Comparison of ENCODE assay signal across 9 cellular contexts in genomic region chr11:34357646-34358257, GRCh38. TPM values are rescaled to one million over a fixed set of nuclear protein-coding genes. Genes with fewer than 3 reads are reported as not detected.
DNase-seq lines count a peak whose midpoint lies in the region; ATAC-seq, FAIRE-seq and TF ChIP-seq lines count a peak whose summit lies in the region.
"Had no signal": no experiment of that assay in that cellular context is flagged by ENCODE, and none has a peak within 500 bp of the region (broad histone marks: within the 10 kb centered on the region; RNA-seq: fewer than 3 reads in every experiment).

Gene ABTB2 (minus strand): TSS chr11:34358010.

- no TSS peak for BruUV-seq in HepG2 (replicated peaks; lab: Mats Ljungman, UMichigan)

- no peak for TF ChIP-seq EP300 in HepG2 (IDR thresholded peaks at IDR 0.05; ENCODE audit: low read depth in 2 of 2, low read length in 2 of 2)
- TF ChIP-seq EP300 in HepG2 (CRISPR knock-in tag; IDR thresholded peaks at IDR 0.05; ENCODE audit: borderline replicate concordance), result no peak

- no peak for TF ChIP-seq CTCF in HepG2 (CRISPR knock-in tag; IDR thresholded peaks at IDR 0.05)

- peak within 1 kb of the TSS; percentile 44 to 78 (median 70); a peak in 21 of 22 replicates for H3K9ac ChIP-seq in BLaER1 treated with 17β-estradiol and CSF1 and Interleukin-3, amounts not matched to agents 10 nM and 100 nM
- peak within 1 kb of the TSS; percentile 73 for H3K9ac ChIP-seq in HepG2 (ENCODE audit: insufficient read depth, low read depth, low read length)

- no peaks in the 10 kb centered on the region for H3K36me3 ChIP-seq in BLaER1 treated with 17β-estradiol and CSF1 and Interleukin-3, amounts not matched to agents 10 nM and 100 nM
- peaks cover 0 to under 1% of the 10 kb centered on the region in 2 experiments; a peak in 2 of 5 replicates for H3K36me3 ChIP-seq in HepG2 (replicated peaks in 1 of 2; ENCODE audit: control insufficient read depth in 1 of 2, insufficient read depth in 2 of 2, low read length in 2 of 2)

- CTCF ChIA-PET in HepG2 (lab: Yijun Ruan, JAX; ENCODE audit: low intra/inter-chr PET ratio, low total read pairs), result interaction anchor here (2.6 to 3.7 kb wide), 2 partner anchors 110 to 182 kb away, joined by 9 to 169 read pairs; no protein-coding TSS in a partner anchor

- DNase-seq in NCI-H524 (lab: John Stamatoyannopoulos, UW) (peak; percentile 93 to 97), cortex of kidney (lab: John Stamatoyannopoulos, UW) (peak; percentile 55), HepG2 (ENCODE audit: low spot score) (peak; percentile 94)
- DNase-seq in activated CD4-positive, alpha-beta T cell treated with anti-CD3 and anti-CD28 coated beads for 4 hours, result peak; percentile 98
- peak; percentile 94 to 97 for DNase-seq in stimulated activated CD4-positive, alpha-beta T cell treated with anti-CD3 and anti-CD28 coated beads, Interleukin-2, amount 100 ng/mL, for 48 hours

- peak within 1 kb of the TSS; percentile 98 to 100 (median 100) for H3K4me2 ChIP-seq in BLaER1 treated with 17β-estradiol and CSF1 and Interleukin-3, amounts not matched to agents 10 nM and 100 nM
- H3K4me2 ChIP-seq in HepG2 (ENCODE audit: low read depth, low read length), result peak within 1 kb of the TSS; percentile 99

- WGBS in HepG2 (ENCODE audit: low lambda C conversion rate), result 0% methylated on average over 20 of the region's 59 CpGs

- H2AFZ ChIP-seq in HepG2 (ENCODE audit: low read length), result no peak within 1 kb of the TSS

- FAIRE-seq in HepG2 (lab: Jason Lieb, UNC), result peak; percentile 47
- FAIRE-seq: endometrium had no signal

- in situ Hi-C loops in HepG2 (cut with HindIII; ENCODE audit: extremely low pct_ligation_motif_present, low pct_unique_long_range_greater_than_20kb), result loop anchor here (5.0 to 25.0 kb wide), 3 partner anchors 180 to 1030 kb away; no protein-coding TSS in a partner anchor

- H3K27ac ChIP-seq in BLaER1 treated with 17β-estradiol and CSF1 and Interleukin-3, amounts not matched to agents 10 nM and 100 nM, result peak within 1 kb of the TSS in 8 of 11 experiments; percentile 5 to 68 (median 44); a peak in 11 of 22 replicates
- H3K27ac ChIP-seq in HepG2 (ENCODE audit: extremely low read length, insufficient read depth, low read length), result peak within 1 kb of the TSS; percentile 83

- no peak; the same call in 1 of the 2 replicates for TF ChIP-seq RAD21 in HepG2 (CRISPR knock-in tag; IDR thresholded peaks at IDR 0.05)

- H3K4me3 ChIP-seq in BLaER1 treated with 17β-estradiol and CSF1 and Interleukin-3, amounts not matched to agents 10 nM and 100 nM, result peak within 1 kb of the TSS; percentile 62 to 77 (median 67)
- peak within 1 kb of the TSS; percentile 76 to 93 (median 91) for H3K4me3 ChIP-seq in HepG2 (replicated peaks in 1 of 3; ENCODE audit: insufficient read depth in 1 of 3, low read depth in 2 of 3, low read length in 3 of 3)

- peaks cover 21 to 39% (median 27%) of the 10 kb centered on the region in 10 experiments for H3K4me1 ChIP-seq in BLaER1 treated with 17β-estradiol and CSF1 and Interleukin-3, amounts not matched to agents 10 nM and 100 nM
- peaks cover 55% of the 10 kb centered on the region for H3K4me1 ChIP-seq in HepG2 (ENCODE audit: insufficient read depth, low read length)

- POLR2A ChIA-PET in HepG2 (lab: Yijun Ruan, JAX), result interaction anchor here (1.0 to 3.9 kb wide), 23 partner anchors 11 to 558 kb away, joined by 3 to 81 read pairs (median 6); partner anchors contain the start of genes CAT and NAT10

- H3K79me2 ChIP-seq in HepG2 (ENCODE audit: insufficient read depth, low read length), result peaks cover 46% of the 10 kb centered on the region

- ATAC-seq in GM19324 (IDR thresholded peaks at IDR 0.05; ENCODE audit: low FRiP score, unreplicated experiment) (peak; percentile 92), HG03457 (IDR thresholded peaks at IDR 0.05; ENCODE audit: unreplicated experiment) (peak; percentile 74), HepG2 (peak; percentile 84)

- TF ChIP-seq POLR2A in HepG2 (IDR thresholded peaks at IDR 0.05; ENCODE audit: insufficient read depth in 1 of 2, low read depth in 2 of 2, low read length in 2 of 2), result peak; percentile 90 to 95

- peaks cover 0 to 45% (median 21%) of the 10 kb centered on the region in 11 experiments; a peak in 19 of 22 replicates for H4K20me1 ChIP-seq in BLaER1 treated with 17β-estradiol and CSF1 and Interleukin-3, amounts not matched to agents 10 nM and 100 nM
- H4K20me1 ChIP-seq in HepG2 (ENCODE audit: insufficient read depth, low read length), result peaks cover 25% of the 10 kb centered on the region

- peaks cover 32 to 44% (median 34%) of the 10 kb centered on the region in 11 experiments for H3K27me3 ChIP-seq in BLaER1 treated with 17β-estradiol and CSF1 and Interleukin-3, amounts not matched to agents 10 nM and 100 nM
- no peaks in the 10 kb centered on the region; a peak in 1 of 5 replicates for H3K27me3 ChIP-seq in HepG2 (ENCODE audit: control insufficient read depth in 1 of 2, insufficient read depth in 2 of 2, low read length in 2 of 2)

- intact Hi-C loops in HepG2 (cut with micrococcal nuclease; ENCODE audit: unreplicated experiment), result loop anchor here (2.0 to 5.0 kb wide), 4 partner anchors 40 to 361 kb away; partner anchors contain the start of gene CAT

- H3K9me3 ChIP-seq in BLaER1 treated with 17β-estradiol and CSF1 and Interleukin-3, amounts not matched to agents 10 nM and 100 nM (replicated peaks in 1 of 11), result no peaks in the 10 kb centered on the region; a peak in 1 of 22 replicates
- no peaks in the 10 kb centered on the region for H3K9me3 ChIP-seq in HepG2 (ENCODE audit: low read length)

TF ChIP-seq in HepG2, 621 proteins besides CTCF, POLR2A, EP300 and RAD21 (continues in another document):
- TF ChIP-seq ATF4 (CRISPR knock-in tag; IDR thresholded peaks at IDR 0.05) (peak in 1 of 2 experiments; percentile 53; a peak in 1 of 4 replicates), ZNF180 (CRISPR knock-in tag; IDR thresholded peaks at IDR 0.05; ENCODE audit: borderline replicate concordance, low read depth) (no peak), THAP11 (CRISPR knock-in tag; IDR thresholded peaks at IDR 0.05) (0 out of 2 replicates have a peak, but pooled peaks have one; percentile 30), SIN3A (IDR thresholded peaks at IDR 0.05; ENCODE audit: borderline replicate concordance, low read depth, low read length) (peak; percentile 98), ZSCAN5A (CRISPR knock-in tag; IDR thresholded peaks at IDR 0.05; ENCODE audit: borderline replicate concordance) (peak; percentile 55; the same call in 1 of the 2 replicates)

RNA-seq across cellular contexts. Expression of gene ABTB2, which starts in this region (rescaled TPM):
- 5.1 TPM in 2 replicates for total RNA-seq in HepG2 (2016; rRNA removed; fragmentation: Illumina TruSeq; extraction: Trizol)
- total RNA-seq in HepG2 (2016; cell fraction: cytosol; rRNA removed; fragmentation: Illumina TruSeq; extraction: Trizol; ENCODE audit: low read depth), result 3.3 and 3.4 TPM in 2 replicates
- total RNA-seq in HepG2 (2016; cell fraction: insoluble cytoplasmic fraction; rRNA removed; fragmentation: Illumina TruSeq; extraction: Trizol), result 4.1 and 4.8 TPM in 2 replicates
- total RNA-seq in HepG2 (2016; cell fraction: membrane; rRNA removed; fragmentation: Illumina TruSeq; extraction: Trizol), result 2.0 and 2.1 TPM in 2 replicates
- 6.9 and 8.5 TPM in 2 replicates for total RNA-seq in HepG2 (2016; cell fraction: nucleus; rRNA removed; fragmentation: Illumina TruSeq; extraction: Trizol)
- polyA plus RNA-seq in HepG2 (2011; rRNA removed), result 12.6 and 15.4 TPM in 2 replicates
- polyA plus RNA-seq in HepG2 (2011; cell fraction: cytosol; rRNA removed), result 6.3 and 10.5 TPM in 2 replicates
- 33.6 and 53.2 TPM in 2 replicates for polyA plus RNA-seq in HepG2 (2011; cell fraction: nucleus; rRNA removed)
- 9.3 and 13.3 TPM in 2 replicates for polyA plus RNA-seq in HepG2 (2012)
- polyA plus RNA-seq in HepG2 (2016; cell fraction: cytosol; fragmentation: Illumina TruSeq; extraction: Trizol; ENCODE audit: low read depth), result 0.42 and 0.49 TPM in 2 replicates
- 6.6 and 8.1 TPM in 2 replicates for polyA plus RNA-seq in HepG2 (2016; cell fraction: insoluble cytoplasmic fraction; fragmentation: Illumina TruSeq; extraction: Trizol; ENCODE audit: low read depth)
- 1.2 and 1.6 TPM in 2 replicates for polyA plus RNA-seq in HepG2 (2016; cell fraction: membrane; fragmentation: Illumina TruSeq; extraction: Trizol; ENCODE audit: low read depth)
- polyA plus RNA-seq in HepG2 (2016; cell fraction: nucleus; fragmentation: Illumina TruSeq; extraction: Trizol; ENCODE audit: insufficient read depth, low read depth), result 14.1 and 15.1 TPM in 2 replicates
- polyA minus RNA-seq in HepG2 (2011; rRNA and poly(A)+ RNA removed; ENCODE audit: low replicate concordance), result 2.9 and 21.3 TPM in 2 replicates
- 7.5 and 8.7 TPM in 2 replicates for polyA minus RNA-seq in HepG2 (2011; cell fraction: cytosol; rRNA and poly(A)+ RNA removed)
- 12.9 and 21.4 TPM in 2 replicates for polyA minus RNA-seq in HepG2 (2011; cell fraction: nucleus; rRNA and poly(A)+ RNA removed)

Comparison
In these comparisons a context has a peak if more than half of its experiments do, and no peak if none do; other contexts are left out.
1. Peak in every context shown above with its lines: DNase-seq, ATAC-seq, H3K4me3 ChIP-seq and H3K27ac ChIP-seq.